In genomic region chr18:8052237-8052701, GRCh38 we compare ENCODE assay signal across 11 cellular contexts.
DNase-seq lines count a peak whose midpoint lies in the region; ATAC-seq and TF ChIP-seq lines count a peak whose summit lies in the region.
"Had no signal": no experiment of that assay in that cellular context is flagged by ENCODE, and none has a peak within 500 bp of the region (broad histone marks: within the 10 kb centered on the region; RNA-seq: fewer than 3 reads in every experiment).

No MANE protein-coding gene starts in this region.

- H3K4me1 ChIP-seq in right lobe of liver (no peaks in the 10 kb centered on the region), esophagus muscularis mucosa (peaks cover 11 to 34% (median 25%) of the 10 kb centered on the region in 4 donors)

- H3K27me3 ChIP-seq in right lobe of liver (no peaks in the 10 kb centered on the region), esophagus muscularis mucosa (no peaks in the 10 kb centered on the region)

- H3K4me3 ChIP-seq in right lobe of liver, result no peak overlapping the region
- H3K4me3 ChIP-seq in esophagus muscularis mucosa, result no peak overlapping the region
- H3K4me3 ChIP-seq in coronary artery, result no peak overlapping the region
- H3K4me3 ChIP-seq: SK-N-MC had no signal

- no peaks in the 10 kb centered on the region for H3K9me3 ChIP-seq in T-helper 17 cell (ENCODE audit: control insufficient read depth, low read length, poor library complexity, severe bottlenecking)
- no peaks in the 10 kb centered on the region for H3K9me3 ChIP-seq in right lobe of liver
- no peaks in the 10 kb centered on the region for H3K9me3 ChIP-seq in esophagus muscularis mucosa

- H3K27ac ChIP-seq in right lobe of liver, result no peak overlapping the region
- no peak overlapping the region for H3K27ac ChIP-seq in esophagus muscularis mucosa (replicated peaks in 1 of 4)
- H3K27ac ChIP-seq in coronary artery, result no peak overlapping the region
- H3K27ac ChIP-seq: SK-N-MC had no signal

- ATAC-seq in HG03159 (IDR thresholded peaks at IDR 0.05; ENCODE audit: unreplicated experiment), result peak; percentile 46
- peak; percentile 91 for ATAC-seq in T-helper 17 cell
- peak in 3 of 4 donors; percentile 34 to 45 (median 36) for ATAC-seq in right lobe of liver

- WGBS in right lobe of liver (ENCODE audit: insufficient coverage, low coverage, low lambda C conversion rate, missing lambda C conversion rate), result 82% methylated on average over 2 of the region's 2 CpGs
- 29% methylated on average over 1 of the region's 2 CpGs for WGBS in esophagus muscularis mucosa

- H3K36me3 ChIP-seq in right lobe of liver (no peaks in the 10 kb centered on the region), esophagus muscularis mucosa (no peaks in the 10 kb centered on the region)

- TF ChIP-seq EP300 in esophagus muscularis mucosa (IDR thresholded peaks at IDR 0.05), result no peak

- peaks cover 6% of the 10 kb centered on the region for H3K4me1 Mint-ChIP-seq in T-helper 17 cell

- DNase-seq in DMS153 treated with DMSO at 0.1 percent for 48 hours (lab: John Stamatoyannopoulos, UW; ENCODE audit: unreplicated experiment) (peak; percentile 2), DMS153 (lab: John Stamatoyannopoulos, UW) (no peak), T-helper 17 cell (no peak), right lobe of liver (no peak), esophagus muscularis mucosa (ENCODE audit: extremely low spot score) (no peak), retina (no peak), coronary artery (ENCODE audit: low spot score) (no peak)
- DNase-seq: activated effector memory CD4-positive, alpha-beta T cell treated with Interleukin-2 at 50 U/mL for 16 hours; posterior cingulate gyrus had no signal

- H3K36me3 Mint-ChIP-seq in T-helper 17 cell (ENCODE audit: low read depth), result no peaks in the 10 kb centered on the region

- H3K27me3 Mint-ChIP-seq in T-helper 17 cell, result no peaks in the 10 kb centered on the region

- TF ChIP-seq POLR2A in right lobe of liver (IDR thresholded peaks at IDR 0.05), result no peak
- TF ChIP-seq POLR2A in esophagus muscularis mucosa (IDR thresholded peaks at IDR 0.05; ENCODE audit: low read depth), result no peak

- H3K4me3 Mint-ChIP-seq in T-helper 17 cell, result peak overlapping the region; percentile 46

- H3K27ac Mint-ChIP-seq in T-helper 17 cell, result peak overlapping the region; percentile 80

- peak in 2 of 4 donors; percentile 9 to 25 for TF ChIP-seq CTCF in right lobe of liver (IDR thresholded peaks at IDR 0.05)
- TF ChIP-seq CTCF in esophagus muscularis mucosa (IDR thresholded peaks at IDR 0.05), result no peak
- no peak for TF ChIP-seq CTCF in coronary artery (IDR thresholded peaks at IDR 0.05)

- intact Hi-C loops in right lobe of liver (cut with DNase I) (no loop called here), esophagus muscularis mucosa (cut with DNase I) (no loop called here)

Comparison
In these comparisons a context has a peak if more than half of its experiments do, and no peak if none do; other contexts are left out.
1. ATAC-seq: peak in every context shown above with its lines; median percentile 91 in T-helper 17 cell; 46 in HG03159; 36 in right lobe of liver.